In genomic region chr1:68322837-68323687, GRCh38 we compare ENCODE assay signal across 10 cellular contexts.
DNase-seq lines count a peak whose midpoint lies in the region; ATAC-seq and TF ChIP-seq lines count a peak whose summit lies in the region.
"Had no signal": no experiment of that assay in that cellular context is flagged by ENCODE, and none has a peak within 500 bp of the region (broad histone marks: within the 10 kb centered on the region; RNA-seq: fewer than 3 reads in every experiment).

No MANE protein-coding gene starts in this region.

- H3K23ac ChIP-seq in mesenchymal stem cell (ENCODE audit: low read length in 2 of 2): no peak overlapping the region

- in situ Hi-C loops in astrocyte of the cerebellum (cut with HindIII; ENCODE audit: low sequenced_read_pairs): no loop called here

- H2BK5ac ChIP-seq in mesenchymal stem cell (ENCODE audit: low read depth, low read length, poor library complexity, severe bottlenecking): no peak overlapping the region

- peak in 1 of 2 donors; percentile 45 for TF ChIP-seq EP300 in tibial nerve (IDR thresholded peaks at IDR 0.05)

- no peak for ATAC-seq in GM18517 (IDR thresholded peaks at IDR 0.05; ENCODE audit: unreplicated experiment)
- no peak for ATAC-seq in GM21526 (IDR thresholded peaks at IDR 0.05; ENCODE audit: low FRiP score, unreplicated experiment)

- H3K18ac ChIP-seq in mesenchymal stem cell (ENCODE audit: low read depth in 1 of 2, low read length in 2 of 2): peak overlapping the region; percentile 71 to 87

- H3K4me1 ChIP-seq in mesenchymal stem cell (ENCODE audit: control insufficient read depth, insufficient read depth, low read depth, low read length): peaks cover 10% of the 10 kb centered on the region
- peaks cover 0 to 47% (median 2%) of the 10 kb centered on the region in 4 donors for H3K4me1 ChIP-seq in tibial nerve

- H3K9me3 ChIP-seq in mesenchymal stem cell (ENCODE audit: control insufficient read depth, low read length): no peaks in the 10 kb centered on the region
- H3K9me3 ChIP-seq in tibial nerve: no peaks in the 10 kb centered on the region

- no peak for TF ChIP-seq POLR2A in tibial nerve (IDR thresholded peaks at IDR 0.05)

- DNase-seq in HFF-Myc (ENCODE audit: extremely low read depth, low read depth): peak; percentile 75
- DNase-seq in astrocyte of the cerebellum (ENCODE audit: low read depth): peak; percentile 75
- DNase-seq in mesenchymal stem cell: peak; percentile 84
- DNase-seq in tibial nerve (ENCODE audit: low spot score in 2 of 2): peak; percentile 33 to 37
- DNase-seq in DMS53 treated with DMSO at 0.1 percent for 48 hours (lab: John Stamatoyannopoulos, UW; ENCODE audit: unreplicated experiment): no peak
- no peak for DNase-seq in globus pallidus (ENCODE audit: low spot score)
- DNase-seq: hypothalamus, NCI-H1092 treated with DMSO at 0.1 percent for 48 hours had no signal

- peak overlapping the region; percentile 51 for H3K27ac ChIP-seq in mesenchymal stem cell (ENCODE audit: low read length, poor library complexity, severe bottlenecking)
- H3K27ac ChIP-seq in tibial nerve: peak overlapping the region in 2 of 4 donors; percentile 66 to 73

- peak overlapping the region; percentile 5 for H4K91ac ChIP-seq in mesenchymal stem cell (ENCODE audit: low read length)

- H2AK5ac ChIP-seq in mesenchymal stem cell (ENCODE audit: low read length, severe bottlenecking): no peak overlapping the region

- H3K14ac ChIP-seq in mesenchymal stem cell (ENCODE audit: low read length in 2 of 2): no peak overlapping the region

- no peak overlapping the region for H3K4me2 ChIP-seq in mesenchymal stem cell (ENCODE audit: low read length, poor library complexity, severe bottlenecking)

- H3K4me3 ChIP-seq in HFF-Myc (replicated peaks; ENCODE audit: low read depth, low read length) (no peak overlapping the region), astrocyte of the cerebellum (ENCODE audit: low read depth, low read length) (no peak overlapping the region), mesenchymal stem cell (ENCODE audit: insufficient read depth in 1 of 2, low read depth in 1 of 2, low read length in 2 of 2) (peak overlapping the region in 1 of 2 experiments; percentile 52), tibial nerve (no peak overlapping the region)

- H2BK120ac ChIP-seq in mesenchymal stem cell (ENCODE audit: low read depth, low read length): peak overlapping the region; percentile 44

- H3K4ac ChIP-seq in mesenchymal stem cell (ENCODE audit: low read depth in 1 of 2, low read length in 2 of 2): peak overlapping the region in 1 of 2 experiments; percentile 24

- H3K79me1 ChIP-seq in mesenchymal stem cell (replicated peaks; ENCODE audit: low read length, poor library complexity, severe bottlenecking): no peaks in the 10 kb centered on the region

- H3K36me3 ChIP-seq in mesenchymal stem cell (ENCODE audit: control insufficient read depth in 1 of 2, insufficient read depth in 2 of 2, low read depth in 1 of 2, low read length in 2 of 2) (no peaks in the 10 kb centered on the region), tibial nerve (no peaks in the 10 kb centered on the region)

- H2BK12ac ChIP-seq in mesenchymal stem cell (ENCODE audit: low read length in 2 of 2): peak overlapping the region; percentile 20 to 89

- TF ChIP-seq CTCF in HFF-Myc (IDR thresholded peaks at IDR 0.05; ENCODE audit: low read depth, low read length, missing control alignments): no peak
- TF ChIP-seq CTCF in astrocyte of the cerebellum (IDR thresholded peaks at IDR 0.05; ENCODE audit: low read depth, low read length, missing control alignments): no peak
- TF ChIP-seq CTCF in tibial nerve (IDR thresholded peaks at IDR 0.05): no peak

- H3K27me3 ChIP-seq in mesenchymal stem cell (ENCODE audit: control insufficient read depth in 1 of 2, insufficient read depth in 1 of 2, low read length in 2 of 2) (no peaks in the 10 kb centered on the region), tibial nerve (no peaks in the 10 kb centered on the region)

- H4K8ac ChIP-seq in mesenchymal stem cell (ENCODE audit: low read length): peak overlapping the region; percentile 20

- 40% methylated on average over 15 of the region's 15 CpGs for WGBS in mesenchymal stem cell
- WGBS in tibial nerve, 2 donors: 67 to 77% methylated on average over 15 of the region's 15 CpGs

- no peak overlapping the region for H2AFZ ChIP-seq in mesenchymal stem cell (ENCODE audit: low read depth, low read length)

- H3K9ac ChIP-seq in mesenchymal stem cell (ENCODE audit: low read length): peak overlapping the region; percentile 51

- H2BK15ac ChIP-seq in mesenchymal stem cell (ENCODE audit: low read depth, poor library complexity, severe bottlenecking): no peak overlapping the region

Comparison
In these comparisons a context has a peak if more than half of its experiments do, and no peak if none do; other contexts are left out.
1. DNase-seq: peak in HFF-Myc (single experiment), astrocyte of the cerebellum (single experiment), mesenchymal stem cell (single experiment) and tibial nerve (2 of 2); none in DMS53 treated with DMSO at 0.1 percent for 48 hours (single experiment) and globus pallidus (single experiment).